2 cellular contexts compared by ENCODE assay signal in genomic region chr15:77798151-77798550, GRCh38.
TF ChIP-seq lines count a peak whose summit lies in the region.

No MANE protein-coding gene starts in this region.

TF ChIP-seq in H1, 55 proteins besides CTCF, POLR2A, EP300 and RAD21 (continued from another document):
- no peak for TF ChIP-seq MAX (IDR thresholded peaks at IDR 0.05)
- TF ChIP-seq NRF1 (IDR thresholded peaks at IDR 0.05; ENCODE audit: low read depth, low read length) = no peak
- TF ChIP-seq BCL11A (IDR thresholded peaks at IDR 0.05; ENCODE audit: low read depth in 2 of 2, low read length in 2 of 2) = no peak
- TF ChIP-seq HDAC6 (IDR thresholded peaks at IDR 0.05; ENCODE audit: low read depth, low read length) = no peak

TF ChIP-seq in HepG2, 621 proteins besides CTCF, POLR2A, EP300 and RAD21 (continued from another document):
- TF ChIP-seq ZBTB40 (IDR thresholded peaks at IDR 0.05) (no peak), ZBTB40 (CRISPR knock-in tag; IDR thresholded peaks at IDR 0.05) (no peak), RNF219 (CRISPR knock-in tag; IDR thresholded peaks at IDR 0.05) (no peak), BORCS8-MEF2B (CRISPR knock-in tag; IDR thresholded peaks at IDR 0.05) (no peak), ZBTB37 (CRISPR knock-in tag; IDR thresholded peaks at IDR 0.05) (no peak), ZNF3 (CRISPR knock-in tag; IDR thresholded peaks at IDR 0.05) (no peak), HHEX (CRISPR knock-in tag; IDR thresholded peaks at IDR 0.05) (no peak), ZNF615 (CRISPR knock-in tag; IDR thresholded peaks at IDR 0.05; ENCODE audit: borderline replicate concordance) (no peak), CREM (IDR thresholded peaks at IDR 0.05) (no peak), CREM (CRISPR knock-in tag; IDR thresholded peaks at IDR 0.05) (no peak), CAMTA2 (CRISPR knock-in tag; IDR thresholded peaks at IDR 0.05; ENCODE audit: borderline replicate concordance) (no peak), MBNL3 (CRISPR knock-in tag; conservative IDR thresholded peaks at IDR 0.05) (no peak), KDM6A (CRISPR knock-in tag; IDR thresholded peaks at IDR 0.05; ENCODE audit: low read depth) (no peak), POGZ (CRISPR knock-in tag; IDR thresholded peaks at IDR 0.05) (no peak), ZNF562 (CRISPR knock-in tag; IDR thresholded peaks at IDR 0.05; ENCODE audit: borderline replicate concordance) (no peak), ZNF547 (CRISPR knock-in tag; IDR thresholded peaks at IDR 0.05) (no peak)
- TF ChIP-seq, protein P1, sequence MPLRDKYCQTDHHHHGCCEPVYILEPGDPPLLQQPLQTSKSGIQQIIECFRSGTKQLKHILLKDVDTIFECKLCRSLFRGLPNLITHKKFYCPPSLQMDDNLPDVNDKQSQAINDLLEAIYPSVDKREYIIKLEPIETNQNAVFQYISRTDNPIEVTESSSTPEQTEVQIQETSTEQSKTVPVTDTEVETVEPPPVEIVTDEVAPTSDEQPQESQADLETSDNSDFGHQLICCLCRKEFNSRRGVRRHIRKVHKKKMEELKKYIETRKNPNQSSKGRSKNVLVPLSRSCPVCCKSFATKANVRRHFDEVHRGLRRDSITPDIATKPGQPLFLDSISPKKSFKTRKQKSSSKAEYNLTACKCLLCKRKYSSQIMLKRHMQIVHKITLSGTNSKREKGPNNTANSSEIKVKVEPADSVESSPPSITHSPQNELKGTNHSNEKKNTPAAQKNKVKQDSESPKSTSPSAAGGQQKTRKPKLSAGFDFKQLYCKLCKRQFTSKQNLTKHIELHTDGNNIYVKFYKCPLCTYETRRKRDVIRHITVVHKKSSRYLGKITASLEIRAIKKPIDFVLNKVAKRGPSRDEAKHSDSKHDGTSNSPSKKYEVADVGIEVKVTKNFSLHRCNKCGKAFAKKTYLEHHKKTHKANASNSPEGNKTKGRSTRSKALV (CRISPR knock-in tag; IDR thresholded peaks at IDR 0.05) = no peak
- TF ChIP-seq, protein P2, sequence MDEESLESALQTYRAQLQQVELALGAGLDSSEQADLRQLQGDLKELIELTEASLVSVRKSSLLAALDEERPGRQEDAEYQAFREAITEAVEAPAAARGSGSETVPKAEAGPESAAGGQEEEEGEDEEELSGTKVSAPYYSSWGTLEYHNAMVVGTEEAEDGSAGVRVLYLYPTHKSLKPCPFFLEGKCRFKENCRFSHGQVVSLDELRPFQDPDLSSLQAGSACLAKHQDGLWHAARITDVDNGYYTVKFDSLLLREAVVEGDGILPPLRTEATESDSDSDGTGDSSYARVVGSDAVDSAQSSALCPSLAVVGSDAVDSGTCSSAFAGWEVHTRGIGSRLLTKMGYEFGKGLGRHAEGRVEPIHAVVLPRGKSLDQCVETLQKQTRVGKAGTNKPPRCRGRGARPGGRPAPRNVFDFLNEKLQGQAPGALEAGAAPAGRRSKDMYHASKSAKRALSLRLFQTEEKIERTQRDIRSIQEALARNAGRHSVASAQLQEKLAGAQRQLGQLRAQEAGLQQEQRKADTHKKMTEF (CRISPR knock-in tag; IDR thresholded peaks at IDR 0.05) = no peak
